In the genomic region with DNA sequence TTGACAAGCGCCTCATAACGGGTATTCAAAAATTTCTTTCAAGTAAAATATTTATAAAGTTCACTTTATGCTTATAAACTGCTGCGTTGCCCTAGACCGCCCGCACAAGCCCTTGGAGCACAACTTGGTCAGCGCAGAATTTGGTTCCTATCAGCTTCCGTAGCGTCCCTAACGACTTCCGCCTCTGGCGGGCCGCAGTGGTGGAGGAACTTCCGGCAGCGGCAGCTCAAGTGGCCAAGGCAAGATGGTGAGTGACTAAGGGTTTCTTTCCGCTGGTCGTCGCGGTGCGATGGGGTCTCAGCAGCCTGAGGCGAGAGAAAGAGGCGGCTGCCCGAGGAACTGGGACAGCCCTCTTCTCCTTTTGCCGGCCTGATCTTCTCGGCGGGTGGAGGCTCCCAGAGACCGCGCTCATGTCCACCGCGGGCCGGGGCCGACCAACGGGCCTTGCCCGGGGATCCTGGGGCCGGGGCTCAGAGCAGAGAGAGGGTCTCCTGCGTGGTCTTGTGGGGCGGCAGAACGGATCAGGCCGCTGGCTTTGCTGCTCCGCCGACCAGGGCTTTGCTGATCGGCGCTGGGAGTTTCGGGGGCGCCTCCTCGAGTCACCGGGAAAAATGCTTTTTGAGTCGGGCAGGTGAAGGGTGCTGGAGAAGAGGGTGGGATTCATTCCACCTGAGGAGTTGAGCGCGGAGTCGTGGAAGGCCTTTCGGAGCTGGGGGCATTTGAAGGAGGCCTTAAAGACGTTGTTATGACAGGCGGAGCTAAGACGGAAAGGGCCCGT, we compare ENCODE assay signal across 8 cellular contexts. TPM values are rescaled to one million over a fixed set of nuclear protein-coding genes. Genes with fewer than 3 reads are reported as not detected.
DNase-seq lines count a peak whose midpoint lies in the region; ATAC-seq and TF ChIP-seq lines count a peak whose summit lies in the region.

A gene (plus strand): TSS at position 200 of the 778 bp plus-strand sequence. CDS start 45 bp downstream, at position 245.

- intact Hi-C loops in testis (cut with DNase I; ENCODE audit: low total_unique reads) = no loop called here

- H3K4me2 ChIP-seq in SK-N-SH = peak within 1 kb of the TSS; percentile 68

- H3K4me1 ChIP-seq in SK-N-SH (ENCODE audit: control insufficient read depth in 1 of 2, insufficient read depth in 2 of 2, low read depth in 1 of 2, low read length in 1 of 2) (peaks cover 0 to 2% of the 10 kb centered on the region in 2 experiments; a peak in 2 of 4 replicates), testis (peaks cover 8% of the 10 kb centered on the region)

- H3F3A ChIP-seq in SK-N-SH (replicated peaks; ENCODE audit: insufficient read depth) = peaks cover 7% of the 10 kb centered on the region

- no peak for TF ChIP-seq POLR2A in testis (IDR thresholded peaks at IDR 0.05)

- WGBS in SK-N-SH (ENCODE audit: low lambda C conversion rate) = 1% methylated on average over 35 of the region's 55 CpGs
- 1% methylated on average over 35 to 55 of the region's 55 CpGs for WGBS in testis, 2 donors

- H4K20me1 ChIP-seq in SK-N-SH (ENCODE audit: insufficient read depth) = peaks cover 12% of the 10 kb centered on the region

- peak; percentile 84 for DNase-seq in GM04504 (ENCODE audit: low read depth)
- peak; percentile 76 for DNase-seq in NCI-H1048 (lab: John Stamatoyannopoulos, UW)
- DNase-seq in SK-N-SH = peak; percentile 90
- DNase-seq in activated naive CD4-positive, alpha-beta T cell treated with anti-CD3 and anti-CD28 coated beads, Interleukin-2, amount 50 U/mL, for 16 hours = peak; percentile 89
- DNase-seq in glomerular visceral epithelial cell (ENCODE audit: extremely low spot score) = peak; percentile 87
- peak; percentile 79 for DNase-seq in omental fat pad (ENCODE audit: low spot score)
- peak; percentile 95 for DNase-seq in testis

- POLR2A ChIA-PET in SK-N-SH (lab: Yijun Ruan, JAX) = interaction anchor here (0.7 to 1.5 kb wide), 3 partner anchors 9 to 606 kb away, joined by 3 to 4 read pairs (median 3); no protein-coding TSS in a partner anchor

- 0 out of 4 replicates have a peak, but pooled peaks of 1 of the 2 experiments have one; percentile 5 for TF ChIP-seq EP300 in SK-N-SH (IDR thresholded peaks at IDR 0.05; ENCODE audit: borderline replicate concordance in 1 of 2, low read depth in 1 of 2, low read length in 1 of 2)

- CTCF ChIA-PET in SK-N-SH (lab: Yijun Ruan, JAX) = interaction anchor here (0.8 to 3.4 kb wide), 4 partner anchors 9 to 317 kb away, joined by 3 to 15 read pairs (median 4); no protein-coding TSS in a partner anchor

- H3K4me3 ChIP-seq in SK-N-SH (ENCODE audit: low read depth in 2 of 2, low read length in 1 of 2) (peak within 1 kb of the TSS; percentile 83 to 84), testis (peak within 1 kb of the TSS; percentile 88 to 90)

- H3K36me3 ChIP-seq in SK-N-SH (replicated peaks in 1 of 2; ENCODE audit: control insufficient read depth in 1 of 2, insufficient read depth in 2 of 2, low read length in 1 of 2) (peaks cover 21 to 37% of the 10 kb centered on the region in 2 experiments), testis (ENCODE audit: low read depth, missing control alignments) (no peaks in the 10 kb centered on the region)

- H3K9me3 ChIP-seq in SK-N-SH = no peaks in the 10 kb centered on the region
- H3K9me3 ChIP-seq in testis = no peaks in the 10 kb centered on the region

- no peaks in the 10 kb centered on the region for H3K9me2 ChIP-seq in SK-N-SH

- H3K27me3 ChIP-seq in SK-N-SH (ENCODE audit: insufficient read depth) (no peaks in the 10 kb centered on the region), testis (no peaks in the 10 kb centered on the region)

- TF ChIP-seq CTCF in SK-N-SH (IDR thresholded peaks at IDR 0.05) (no peak), omental fat pad (IDR thresholded peaks at IDR 0.05) (no peak), testis (IDR thresholded peaks at IDR 0.05) (peak in 1 of 3 experiments; percentile 30)

- no peak for TF ChIP-seq RAD21 in SK-N-SH (IDR thresholded peaks at IDR 0.05; ENCODE audit: low read length)

- H3K27ac ChIP-seq in SK-N-SH (ENCODE audit: low read depth in 2 of 2, low read length in 1 of 2) = peak within 1 kb of the TSS; percentile 81 to 82
- peak within 1 kb of the TSS; percentile 62 to 78 for H3K27ac ChIP-seq in testis

- peak within 1 kb of the TSS; percentile 98 for H3K9ac ChIP-seq in SK-N-SH

- peaks cover 55% of the 10 kb centered on the region for H3K79me2 ChIP-seq in SK-N-SH (ENCODE audit: insufficient read depth)

- ATAC-seq in HG02571 (IDR thresholded peaks at IDR 0.05; ENCODE audit: unreplicated experiment) (peak; percentile 92), omental fat pad (ENCODE audit: low FRiP score) (peak; percentile 94)

- peak within 1 kb of the TSS; percentile 99 for H2AFZ ChIP-seq in SK-N-SH (ENCODE audit: low read depth)

TF ChIP-seq in SK-N-SH, 30 proteins besides CTCF, POLR2A, EP300 and RAD21 (continues in another document):
- TF ChIP-seq MEF2A (IDR thresholded peaks at IDR 0.05; ENCODE audit: borderline replicate concordance, low read depth) = no peak
- TF ChIP-seq NFIC (IDR thresholded peaks at IDR 0.05; ENCODE audit: borderline replicate concordance) = no peak
- peak; percentile 94 for TF ChIP-seq GABPA (IDR thresholded peaks at IDR 0.05; ENCODE audit: low read depth)
- TF ChIP-seq, protein P1, sequence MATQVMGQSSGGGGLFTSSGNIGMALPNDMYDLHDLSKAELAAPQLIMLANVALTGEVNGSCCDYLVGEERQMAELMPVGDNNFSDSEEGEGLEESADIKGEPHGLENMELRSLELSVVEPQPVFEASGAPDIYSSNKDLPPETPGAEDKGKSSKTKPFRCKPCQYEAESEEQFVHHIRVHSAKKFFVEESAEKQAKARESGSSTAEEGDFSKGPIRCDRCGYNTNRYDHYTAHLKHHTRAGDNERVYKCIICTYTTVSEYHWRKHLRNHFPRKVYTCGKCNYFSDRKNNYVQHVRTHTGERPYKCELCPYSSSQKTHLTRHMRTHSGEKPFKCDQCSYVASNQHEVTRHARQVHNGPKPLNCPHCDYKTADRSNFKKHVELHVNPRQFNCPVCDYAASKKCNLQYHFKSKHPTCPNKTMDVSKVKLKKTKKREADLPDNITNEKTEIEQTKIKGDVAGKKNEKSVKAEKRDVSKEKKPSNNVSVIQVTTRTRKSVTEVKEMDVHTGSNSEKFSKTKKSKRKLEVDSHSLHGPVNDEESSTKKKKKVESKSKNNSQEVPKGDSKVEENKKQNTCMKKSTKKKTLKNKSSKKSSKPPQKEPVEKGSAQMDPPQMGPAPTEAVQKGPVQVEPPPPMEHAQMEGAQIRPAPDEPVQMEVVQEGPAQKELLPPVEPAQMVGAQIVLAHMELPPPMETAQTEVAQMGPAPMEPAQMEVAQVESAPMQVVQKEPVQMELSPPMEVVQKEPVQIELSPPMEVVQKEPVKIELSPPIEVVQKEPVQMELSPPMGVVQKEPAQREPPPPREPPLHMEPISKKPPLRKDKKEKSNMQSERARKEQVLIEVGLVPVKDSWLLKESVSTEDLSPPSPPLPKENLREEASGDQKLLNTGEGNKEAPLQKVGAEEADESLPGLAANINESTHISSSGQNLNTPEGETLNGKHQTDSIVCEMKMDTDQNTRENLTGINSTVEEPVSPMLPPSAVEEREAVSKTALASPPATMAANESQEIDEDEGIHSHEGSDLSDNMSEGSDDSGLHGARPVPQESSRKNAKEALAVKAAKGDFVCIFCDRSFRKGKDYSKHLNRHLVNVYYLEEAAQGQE (IDR thresholded peaks at IDR 0.05; ENCODE audit: low read depth, low read length) = peak; percentile 64; the same call in 1 of the 2 replicates
- TF ChIP-seq, protein P2, sequence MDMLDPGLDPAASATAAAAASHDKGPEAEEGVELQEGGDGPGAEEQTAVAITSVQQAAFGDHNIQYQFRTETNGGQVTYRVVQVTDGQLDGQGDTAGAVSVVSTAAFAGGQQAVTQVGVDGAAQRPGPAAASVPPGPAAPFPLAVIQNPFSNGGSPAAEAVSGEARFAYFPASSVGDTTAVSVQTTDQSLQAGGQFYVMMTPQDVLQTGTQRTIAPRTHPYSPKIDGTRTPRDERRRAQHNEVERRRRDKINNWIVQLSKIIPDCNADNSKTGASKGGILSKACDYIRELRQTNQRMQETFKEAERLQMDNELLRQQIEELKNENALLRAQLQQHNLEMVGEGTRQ (IDR thresholded peaks at IDR 0.05; ENCODE audit: borderline replicate concordance, low read depth, low read length) = no peak
- TF ChIP-seq FOXJ3 (CRISPR knock-in tag; IDR thresholded peaks at IDR 0.05) = no peak
- TF ChIP-seq, protein P3, sequence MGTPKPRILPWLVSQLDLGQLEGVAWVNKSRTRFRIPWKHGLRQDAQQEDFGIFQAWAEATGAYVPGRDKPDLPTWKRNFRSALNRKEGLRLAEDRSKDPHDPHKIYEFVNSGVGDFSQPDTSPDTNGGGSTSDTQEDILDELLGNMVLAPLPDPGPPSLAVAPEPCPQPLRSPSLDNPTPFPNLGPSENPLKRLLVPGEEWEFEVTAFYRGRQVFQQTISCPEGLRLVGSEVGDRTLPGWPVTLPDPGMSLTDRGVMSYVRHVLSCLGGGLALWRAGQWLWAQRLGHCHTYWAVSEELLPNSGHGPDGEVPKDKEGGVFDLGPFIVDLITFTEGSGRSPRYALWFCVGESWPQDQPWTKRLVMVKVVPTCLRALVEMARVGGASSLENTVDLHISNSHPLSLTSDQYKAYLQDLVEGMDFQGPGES (IDR thresholded peaks at IDR 0.05; ENCODE audit: low read depth, low read length) = no peak
- TF ChIP-seq TAF1 (IDR thresholded peaks at IDR 0.05; ENCODE audit: borderline replicate concordance, low read depth, low read length) = peak; percentile 91
- TF ChIP-seq, protein P4, sequence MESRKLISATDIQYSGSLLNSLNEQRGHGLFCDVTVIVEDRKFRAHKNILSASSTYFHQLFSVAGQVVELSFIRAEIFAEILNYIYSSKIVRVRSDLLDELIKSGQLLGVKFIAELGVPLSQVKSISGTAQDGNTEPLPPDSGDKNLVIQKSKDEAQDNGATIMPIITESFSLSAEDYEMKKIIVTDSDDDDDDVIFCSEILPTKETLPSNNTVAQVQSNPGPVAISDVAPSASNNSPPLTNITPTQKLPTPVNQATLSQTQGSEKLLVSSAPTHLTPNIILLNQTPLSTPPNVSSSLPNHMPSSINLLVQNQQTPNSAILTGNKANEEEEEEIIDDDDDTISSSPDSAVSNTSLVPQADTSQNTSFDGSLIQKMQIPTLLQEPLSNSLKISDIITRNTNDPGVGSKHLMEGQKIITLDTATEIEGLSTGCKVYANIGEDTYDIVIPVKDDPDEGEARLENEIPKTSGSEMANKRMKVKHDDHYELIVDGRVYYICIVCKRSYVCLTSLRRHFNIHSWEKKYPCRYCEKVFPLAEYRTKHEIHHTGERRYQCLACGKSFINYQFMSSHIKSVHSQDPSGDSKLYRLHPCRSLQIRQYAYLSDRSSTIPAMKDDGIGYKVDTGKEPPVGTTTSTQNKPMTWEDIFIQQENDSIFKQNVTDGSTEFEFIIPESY (IDR thresholded peaks at IDR 0.05; ENCODE audit: borderline replicate concordance, low read depth) = no peak
- peak; percentile 73 for TF ChIP-seq CHD2 (IDR thresholded peaks at IDR 0.05; ENCODE audit: low read length, partially characterized antibody)

RNA-seq across cellular contexts. Expression of the gene that starts here (rescaled TPM):
- polyA plus RNA-seq in SK-N-SH (2012; rRNA removed) = 102 and 129 TPM in 2 replicates
- polyA plus RNA-seq in SK-N-SH (2012; cell fraction: cytosol; rRNA removed) = 148 and 174 TPM in 2 replicates
- polyA plus RNA-seq in SK-N-SH (2012; cell fraction: nucleus; rRNA removed) = 30.3 and 80.7 TPM in 2 replicates
- total RNA-seq in omental fat pad = 100 to 1,000 TPM in 3 of 4 donors, 10 to 100 TPM in 1; 96.5 to 138 (median 115) TPM
- 100 to 1,000 TPM; 111 to 133 TPM for total RNA-seq in testis
- polyA plus RNA-seq in testis (ENCODE audit: insufficient read depth, low read depth, low replicate concordance) = 300 TPM

Comparison
In these comparisons a context has a peak if more than half of its experiments do, and no peak if none do; other contexts are left out.
1. Peak in every context shown above with its lines: DNase-seq, ATAC-seq, H3K4me3 ChIP-seq and H3K27ac ChIP-seq.